In genomic region chr9:127974769-127975261, GRCh38 we compare ENCODE assay signal across 10 cellular contexts. TPM values are rescaled to one million over a fixed set of nuclear protein-coding genes. Genes with fewer than 3 reads are reported as not detected.
DNase-seq lines count a peak whose midpoint lies in the region; ATAC-seq and TF ChIP-seq lines count a peak whose summit lies in the region.
"Had no signal": no experiment of that assay in that cellular context is flagged by ENCODE, and none has a peak within 500 bp of the region (broad histone marks: within the 10 kb centered on the region; RNA-seq: fewer than 3 reads in every experiment).

No MANE protein-coding gene starts in this region.

- in situ Hi-C loops in Panc1 (cut with HindIII; ENCODE audit: low pct_unique_long_range_greater_than_20kb, low sequenced_read_pairs): no loop called here

- peak overlapping the region; percentile 49; the same call in 1 of the 2 replicates for H3K27ac ChIP-seq in BLaER1
- peak overlapping the region; percentile 94 for H3K27ac ChIP-seq in Panc1 (ENCODE audit: low read length)

- H3K4me2 ChIP-seq in BLaER1: peak overlapping the region; percentile 67

- no TSS peak for BruUV-seq in Panc1 (replicated peaks; lab: Mats Ljungman, UMichigan)

- no peak overlapping the region for H3K4me3 ChIP-seq in BLaER1
- peak overlapping the region; percentile 94 to 98 for H3K4me3 ChIP-seq in Panc1 (ENCODE audit: low read depth in 2 of 2, low read length in 2 of 2)
- H3K4me3 ChIP-seq in endocrine pancreas (ENCODE audit: control insufficient read depth, insufficient read depth, low read length): no peak overlapping the region

- CTCF ChIA-PET in Panc1 (lab: Charles Lee): no interaction called here

- DNase-seq in Panc1 (ENCODE audit: low read depth, low spot score) (no peak), pons (ENCODE audit: low spot score) (peak; percentile 40)
- no peak for DNase-seq in activated CD4-positive, alpha-beta T cell treated with anti-CD3 and anti-CD28 coated beads for 1 hour
- DNase-seq: PC-3; stimulated activated CD4-positive, alpha-beta T cell treated with anti-CD3 and anti-CD28 coated beads, Interleukin-2, amount 100 ng/mL, for 48 hours had no signal

- H4K20me1 ChIP-seq in BLaER1: peaks cover 100% of the 10 kb centered on the region

- intact Hi-C loops in Panc1 (cut with micrococcal nuclease; ENCODE audit: unreplicated experiment): loop anchor here (5.0 kb wide), 2 partner anchors 33 to 52 kb away; no protein-coding TSS in a partner anchor

- no peaks in the 10 kb centered on the region for H3K36me3 ChIP-seq in BLaER1
- no peaks in the 10 kb centered on the region; the same call in none of the 2 replicates for H3K36me3 ChIP-seq in Panc1 (ENCODE audit: control insufficient read depth, insufficient read depth, low read length)
- H3K36me3 ChIP-seq in endocrine pancreas (ENCODE audit: control insufficient read depth, insufficient read depth, low read length): no peaks in the 10 kb centered on the region

- H3K9me3 ChIP-seq in BLaER1: no peaks in the 10 kb centered on the region
- no peaks in the 10 kb centered on the region for H3K9me3 ChIP-seq in Panc1 (ENCODE audit: control insufficient read depth, insufficient read depth, low read depth, low read length)
- no peaks in the 10 kb centered on the region for H3K9me3 ChIP-seq in endocrine pancreas (ENCODE audit: control insufficient read depth, low read length)

- POLR2A ChIA-PET in Panc1 (lab: Charles Lee): interaction anchor here (0.6 kb wide), 1 partner anchor 11 kb away, joined by 3 read pairs; no protein-coding TSS in a partner anchor

- H3K4me1 ChIP-seq in BLaER1: peaks cover 98% of the 10 kb centered on the region
- peaks cover 50% of the 10 kb centered on the region for H3K4me1 ChIP-seq in Panc1 (ENCODE audit: control insufficient read depth, insufficient read depth, low read length)
- H3K4me1 ChIP-seq in endocrine pancreas (ENCODE audit: control insufficient read depth, insufficient read depth, low read length): no peaks in the 10 kb centered on the region

- no peak overlapping the region for H3K9ac ChIP-seq in BLaER1
- H3K9ac ChIP-seq in endocrine pancreas (ENCODE audit: control insufficient read depth, insufficient read depth, low read length): peak overlapping the region; percentile 81

- ATAC-seq in Panc1 (no peak), HG03175 (IDR thresholded peaks at IDR 0.05; ENCODE audit: unreplicated experiment) (no peak), HG02852 (IDR thresholded peaks at IDR 0.05; ENCODE audit: unreplicated experiment) (no peak), GM18907 (IDR thresholded peaks at IDR 0.05; ENCODE audit: unreplicated experiment) (no peak)
- ATAC-seq: PC-3 had no signal

- no peak for TF ChIP-seq CTCF in Panc1 (IDR thresholded peaks at IDR 0.05)

- H3K27me3 ChIP-seq in BLaER1: no peaks in the 10 kb centered on the region; the same call in 1 of the 2 replicates
- no peaks in the 10 kb centered on the region for H3K27me3 ChIP-seq in Panc1 (ENCODE audit: control insufficient read depth, insufficient read depth, low read length)
- no peaks in the 10 kb centered on the region for H3K27me3 ChIP-seq in endocrine pancreas (ENCODE audit: control insufficient read depth, insufficient read depth, low read length)

RNA-seq across cellular contexts. Expression of gene EEIG1, which starts 6.0 kb away (rescaled TPM):
- total RNA-seq in Panc1 (2021; ENCODE audit: unreplicated experiment): 361 TPM
- polyA plus RNA-seq in Panc1 (2012; ENCODE audit: insufficient read length): 215 TPM

RNA-seq across cellular contexts. Expression of gene DPM2, which starts 37.2 kb away (rescaled TPM):
- total RNA-seq in Panc1 (2021; ENCODE audit: unreplicated experiment): 58.7 TPM
- 51.1 TPM for polyA plus RNA-seq in Panc1 (2012; ENCODE audit: insufficient read length)

RNA-seq across cellular contexts. Expression of gene PIP5KL1, which starts 44.2 kb away (rescaled TPM):
- 7.8 TPM for total RNA-seq in Panc1 (2021; ENCODE audit: unreplicated experiment)
- 10.9 TPM for polyA plus RNA-seq in Panc1 (2012; ENCODE audit: insufficient read length)

RNA-seq across cellular contexts. Expression of gene ST6GALNAC4, which starts 58.0 kb away (rescaled TPM):
- 38.0 TPM for total RNA-seq in Panc1 (2021; ENCODE audit: unreplicated experiment)
- polyA plus RNA-seq in Panc1 (2012; ENCODE audit: insufficient read length): 69.5 TPM

Comparison
In these comparisons a context has a peak if more than half of its experiments do, and no peak if none do; other contexts are left out.
1. H3K4me3 ChIP-seq: peak in Panc1 (2 of 2); none in BLaER1 (single experiment) and endocrine pancreas (single experiment).